In genomic region chr22:22151308-22151707, GRCh38 we compare ENCODE assay signal across 10 cellular contexts.
"Had no signal": no experiment of that assay in that cellular context is flagged by ENCODE, and none has a peak within 500 bp of the region (broad histone marks: within the 10 kb centered on the region; RNA-seq: fewer than 3 reads in every experiment).

No MANE protein-coding gene starts in this region.

- H3K9me3 ChIP-seq: HAP-1 had no signal

- FAIRE-seq: H1, H54 had no signal

- H3K4me1 Mint-ChIP-seq: H9 had no signal

- H3K27ac ChIP-seq: GM23248 had no signal

- H3K9me3 Mint-ChIP-seq: H9, HFFc6 had no signal

- H3K4me3 ChIP-seq: GM23248, HAP-1 had no signal

- H2AFZ ChIP-seq: GM23248 had no signal

- H3K9ac ChIP-seq: GM23248 had no signal

- DNase-seq: GM23248, GOT3, H7, H9, HCEC 1CT, HFFc6 had no signal

- H3K4me1 ChIP-seq: HAP-1 had no signal

- H3K36me3 ChIP-seq: HAP-1 had no signal

- ATAC-seq: HCT116 had no signal

- H3K4me3 Mint-ChIP-seq: H9, HFFc6 had no signal

- H3K27ac Mint-ChIP-seq: H9, HFFc6 had no signal
